20 cellular contexts compared by ENCODE assay signal in the genomic region with DNA sequence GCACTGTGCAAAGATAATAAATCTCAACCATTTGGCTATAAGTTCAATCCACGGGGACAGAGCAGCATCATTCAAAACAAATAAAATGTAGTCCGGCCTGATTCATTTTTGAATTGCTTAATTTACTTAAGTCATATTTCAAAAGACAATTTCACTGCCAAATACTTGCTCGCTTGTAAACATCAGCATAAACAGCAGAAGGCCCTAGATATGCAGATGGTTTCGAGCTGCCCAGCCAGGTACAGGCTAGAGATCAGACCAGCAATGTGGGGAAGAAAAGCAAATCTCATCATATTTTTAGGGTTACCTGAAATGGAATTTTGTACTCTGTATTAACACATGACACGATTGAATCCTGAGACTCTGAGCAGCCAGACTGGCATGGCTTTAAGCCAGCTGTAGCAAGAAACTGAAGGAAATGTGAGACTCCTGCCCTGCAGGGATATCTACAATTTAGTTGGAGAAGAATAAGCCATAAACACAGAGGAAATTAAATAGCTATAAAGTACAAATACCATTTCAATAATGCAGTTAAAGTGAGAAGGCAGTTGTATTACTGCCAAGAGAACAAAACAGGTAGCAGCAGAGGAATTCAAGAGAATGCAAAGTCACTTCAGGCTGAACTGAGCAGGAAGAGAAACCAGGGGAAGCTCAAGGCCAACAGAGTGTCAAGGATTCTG.
DNase-seq lines count a peak whose midpoint lies in the region; ATAC-seq and TF ChIP-seq lines count a peak whose summit lies in the region.
"Had no signal": no experiment of that assay in that cellular context is flagged by ENCODE, and none has a peak within 500 bp of the region (broad histone marks: within the 10 kb centered on the region; RNA-seq: fewer than 3 reads in every experiment).

No MANE protein-coding gene starts in this region.

- TF ChIP-seq POLR2A in spleen (IDR thresholded peaks at IDR 0.05), result no peak

- POLR2A ChIA-PET in RWPE1 (lab: Yijun Ruan, JAX; ENCODE audit: low non-redundant PET), result no interaction called here

- ATAC-seq in HG02840 (IDR thresholded peaks at IDR 0.05; ENCODE audit: low FRiP score, unreplicated experiment) (no peak), HG02885 (IDR thresholded peaks at IDR 0.05; ENCODE audit: poor library complexity, unreplicated experiment) (no peak)
- ATAC-seq: gastrocnemius medialis, K562, Right ventricle myocardium inferior had no signal

- H3K9me3 ChIP-seq in spleen, result peaks cover 0 to 6% (median 3%) of the 10 kb centered on the region in 8 donors
- H3K9me3 ChIP-seq: gastrocnemius medialis, right lobe of liver, testis had no signal

- H3K4me1 ChIP-seq in spleen, result peaks cover 0 to 12% (median 5%) of the 10 kb centered on the region in 6 donors
- H3K4me1 ChIP-seq: BLaER1 treated with 17β-estradiol and CSF1 and Interleukin-3, amounts not matched to agents 10 nM and 100 nM; gastrocnemius medialis; right lobe of liver; testis had no signal

- intact Hi-C loops in spleen (cut with DNase I; ENCODE audit: low total_unique reads), result no loop called here

- DNase-seq in NCI-H146 (lab: John Stamatoyannopoulos, UW) (peak; percentile 46), RWPE1 (ENCODE audit: low spot score) (no peak), epithelial cell of esophagus (ENCODE audit: low read depth) (peak; percentile 59), spleen (no peak)
- no peak for DNase-seq in stimulated activated CD4-positive, alpha-beta T cell treated with anti-CD3 and anti-CD28 coated beads, Interleukin-2, amount 100 ng/mL, for 48 hours
- DNase-seq: activated CD4-positive, alpha-beta T cell treated with anti-CD3 and anti-CD28 coated beads for 4 hours; activated CD8-positive, alpha-beta memory T cell treated with anti-CD3 and anti-CD28 coated beads, Interleukin-2, amount 50 U/mL, for 4 hours; DMS79 treated with DMSO at 0.1 percent for 48 hours; endodermal cell; gastrocnemius medialis; NCI-H1436 treated with DMSO at 0.1 percent for 48 hours; right lobe of liver; stimulated activated CD4-positive, alpha-beta T cell treated with anti-CD3 and anti-CD28 coated beads, Interleukin-4, amount 100 ng/mL, for 1 hour; testis had no signal

- TF ChIP-seq CTCF in RWPE1 (conservative IDR thresholded peaks at IDR 0.05; ENCODE audit: low read depth) (no peak), epithelial cell of esophagus (IDR thresholded peaks at IDR 0.05; ENCODE audit: insufficient read depth, low read depth, low read length, missing control alignments) (no peak), spleen (IDR thresholded peaks at IDR 0.05 in 8 of 11, conservative IDR thresholded peaks at IDR 0.05 in 3 of 11) (no peak)

- 72 to 81% (median 78%) methylated on average over 5 of the region's 5 CpGs for WGBS in spleen, 5 donors

- H3K27ac ChIP-seq in RWPE1 (peak overlapping the region; percentile 93), spleen (peak overlapping the region in 5 of 8 donors; percentile 18 to 59 (median 32))
- H3K27ac ChIP-seq: BLaER1 treated with 17β-estradiol and CSF1 and Interleukin-3, amounts not matched to agents 10 nM and 100 nM; gastrocnemius medialis; right lobe of liver; testis had no signal

- no peaks in the 10 kb centered on the region for H3K27me3 ChIP-seq in spleen (replicated peaks in 1 of 7)
- H3K27me3 ChIP-seq: BLaER1 treated with 17β-estradiol and CSF1 and Interleukin-3, amounts not matched to agents 10 nM and 100 nM; gastrocnemius medialis; right lobe of liver; testis had no signal

- CTCF ChIA-PET in RWPE1 (lab: Yijun Ruan, JAX), result interaction anchor here (0.6 to 2.3 kb wide), 3 partner anchors 11 to 385 kb away, joined by 3 to 14 read pairs (median 5); no protein-coding TSS in a partner anchor

- H3K36me3 ChIP-seq in spleen, result no peaks in the 10 kb centered on the region
- H3K36me3 ChIP-seq: BLaER1 treated with 17β-estradiol and CSF1 and Interleukin-3, amounts not matched to agents 10 nM and 100 nM; gastrocnemius medialis; right lobe of liver had no signal

- H3K4me3 ChIP-seq in epithelial cell of esophagus (ENCODE audit: low read length) (no peak overlapping the region), spleen (no peak overlapping the region)
- H3K4me3 ChIP-seq: BLaER1 treated with 17β-estradiol and CSF1 and Interleukin-3, amounts not matched to agents 10 nM and 100 nM; gastrocnemius medialis; K562; lung; right lobe of liver; testis had no signal

Comparison
In these comparisons a context has a peak if more than half of its experiments do, and no peak if none do; other contexts are left out.
1. DNase-seq: peak in NCI-H146 (single experiment) and epithelial cell of esophagus (single experiment); none in RWPE1 (single experiment), spleen (single experiment) and stimulated activated CD4-positive, alpha-beta T cell treated with anti-CD3 and anti-CD28 coated beads, Interleukin-2, amount 100 ng/mL, for 48 hours (0 of 2).